9 cellular contexts compared by ENCODE assay signal in genomic region chrX:21975827-21976226, GRCh38. TPM values are rescaled to one million over a fixed set of nuclear protein-coding genes. Genes with fewer than 3 reads are reported as not detected.
DNase-seq lines count a peak whose midpoint lies in the region; ATAC-seq, FAIRE-seq and TF ChIP-seq lines count a peak whose summit lies in the region.
"Had no signal": no experiment of that assay in that cellular context is flagged by ENCODE, and none has a peak within 500 bp of the region (broad histone marks: within the 10 kb centered on the region; RNA-seq: fewer than 3 reads in every experiment).

No MANE protein-coding gene starts in this region.

- peaks cover 2% of the 10 kb centered on the region for H3K79me2 ChIP-seq in endothelial cell of umbilical vein (ENCODE audit: control insufficient read depth, insufficient read depth, low read length)

- no peaks in the 10 kb centered on the region for H4K20me1 ChIP-seq in endothelial cell of umbilical vein (replicated peaks; ENCODE audit: control insufficient read depth, extremely low read depth, insufficient read depth, low read length)

- POLR2A ChIA-PET in endothelial cell of umbilical vein (lab: Charles Lee), result no interaction called here

- DNase-seq in D721Med (ENCODE audit: insufficient read length, low spot score) (no peak), NCI-H2227 (lab: John Stamatoyannopoulos, UW; ENCODE audit: unreplicated experiment) (peak; percentile 14), endothelial cell of umbilical vein (ENCODE audit: low read depth, low spot score) (peak; percentile 61), non-pigmented ciliary epithelial cell (ENCODE audit: low read depth) (peak; percentile 43), foreskin melanocyte (no peak), NCI-H446 treated with DMSO at 0.1 percent for 48 hours (lab: John Stamatoyannopoulos, UW) (no peak), NCI-H146 treated with DMSO at 0.1 percent for 48 hours (lab: John Stamatoyannopoulos, UW; ENCODE audit: unreplicated experiment) (no peak)

- CTCF ChIA-PET in endothelial cell of umbilical vein (lab: Charles Lee), result interaction anchor here (0.5 to 5.8 kb wide), 18 partner anchors 9 to 1639 kb away, joined by 3 to 40 read pairs (median 4); partner anchors contain the start of gene MBTPS2

- H3K4me1 ChIP-seq in endothelial cell of umbilical vein (ENCODE audit: control insufficient read depth, extremely low read depth, insufficient read depth, low read length), result peaks cover 7% of the 10 kb centered on the region

- no peak overlapping the region for H3K27ac ChIP-seq in endothelial cell of umbilical vein (ENCODE audit: insufficient read depth, low read depth, low read length)

- TF ChIP-seq POLR2A in endothelial cell of umbilical vein (IDR thresholded peaks at IDR 0.05; ENCODE audit: low read depth, low read length), result no peak

- H3K9me3 ChIP-seq in endothelial cell of umbilical vein (replicated peaks; ENCODE audit: control insufficient read depth, insufficient read depth, low read length), result no peaks in the 10 kb centered on the region

- no peak overlapping the region for H3K4me2 ChIP-seq in endothelial cell of umbilical vein (ENCODE audit: insufficient read depth, low read length)

- no peaks in the 10 kb centered on the region for H3K9me1 ChIP-seq in endothelial cell of umbilical vein (replicated peaks; ENCODE audit: control insufficient read depth, extremely low read depth, insufficient read depth, low read length)

- no peak overlapping the region for H3K4me3 ChIP-seq in endothelial cell of umbilical vein (replicated peaks in 1 of 3; ENCODE audit: insufficient read depth in 1 of 3, low read depth in 1 of 3, low read length in 3 of 3)

- no peak overlapping the region for H3K9ac ChIP-seq in endothelial cell of umbilical vein (replicated peaks; ENCODE audit: extremely low read depth, insufficient read depth, low read length)

- H3K27me3 ChIP-seq in endothelial cell of umbilical vein (ENCODE audit: control insufficient read depth in 2 of 2, insufficient read depth in 2 of 2, low read length in 2 of 2), result no peaks in the 10 kb centered on the region

- no peak overlapping the region for H2AFZ ChIP-seq in endothelial cell of umbilical vein (ENCODE audit: low read depth, low read length)

- H3K36me3 ChIP-seq in endothelial cell of umbilical vein (ENCODE audit: control insufficient read depth in 2 of 2, extremely low read depth in 1 of 2, insufficient read depth in 2 of 2, low read length in 2 of 2), result peaks cover 0 to 5% of the 10 kb centered on the region in 2 experiments

- TF ChIP-seq CTCF in D721Med (IDR thresholded peaks at IDR 0.05; ENCODE audit: insufficient read depth, missing control alignments), result peak; percentile 26
- peak; percentile 8 to 21 for TF ChIP-seq CTCF in endothelial cell of umbilical vein (IDR thresholded peaks at IDR 0.05; ENCODE audit: extremely low read depth in 1 of 2, insufficient read depth in 1 of 2, low read depth in 1 of 2, low read length in 2 of 2)

- BruUV-seq in endothelial cell of umbilical vein (replicated peaks; lab: Mats Ljungman, UMichigan), result no TSS peak

- dilution Hi-C loops in endothelial cell of umbilical vein (cut with MboI; ENCODE audit: extremely low pct_ligation_motif_present, low sequenced_read_pairs), result no loop called here

- FAIRE-seq in D721Med (lab: Jason Lieb, UNC) (no peak), endothelial cell of umbilical vein (lab: Jason Lieb, UNC) (peak; percentile 54)
- FAIRE-seq: GM12892 had no signal

- ATAC-seq in HG03135 (IDR thresholded peaks at IDR 0.05; ENCODE audit: unreplicated experiment), result no peak

- intact Hi-C loops in endothelial cell of umbilical vein (cut with micrococcal nuclease), result loop anchor here (5.0 to 10.0 kb wide), 3 partner anchors 229 to 1449 kb away; partner anchors contain the start of gene CNKSR2

TF ChIP-seq in endothelial cell of umbilical vein, 7 proteins besides CTCF, POLR2A, EP300 and RAD21:
- TF ChIP-seq EZH2 (IDR thresholded peaks at IDR 0.05; ENCODE audit: borderline replicate concordance, low read depth, low read length, severe bottlenecking) (no peak), POLR2AphosphoS5 (IDR thresholded peaks at IDR 0.05; ENCODE audit: insufficient read depth, low read depth, low read length) (no peak), JUN (IDR thresholded peaks at IDR 0.05; ENCODE audit: borderline replicate concordance, insufficient read depth, insufficient read length, low read depth) (no peak), GATA2 (IDR thresholded peaks at IDR 0.05; ENCODE audit: insufficient read depth, insufficient read length, low read depth, low read length) (no peak), MAX (IDR thresholded peaks at IDR 0.05; ENCODE audit: insufficient read depth, insufficient read length) (no peak), MYC (IDR thresholded peaks at IDR 0.05; ENCODE audit: low read depth, low read length) (no peak), FOS (IDR thresholded peaks at IDR 0.05; ENCODE audit: borderline replicate concordance, insufficient read depth, low read length) (no peak)

RNA-seq across cellular contexts. Expression of gene SMS, which starts 35.3 kb away (rescaled TPM):
- 173 and 177 TPM in 2 replicates for total RNA-seq in endothelial cell of umbilical vein
- polyA plus RNA-seq in endothelial cell of umbilical vein, result 45.5 and 57.1 TPM in 2 replicates
- 91.1 and 95.9 TPM in 2 replicates for polyA plus RNA-seq in endothelial cell of umbilical vein (2011; cell fraction: cytosol; rRNA removed)
- 38.6 and 56.7 TPM in 2 replicates for polyA plus RNA-seq in endothelial cell of umbilical vein (2011; cell fraction: nucleus; rRNA removed)
- 171 and 211 TPM in 2 replicates for polyA plus RNA-seq in endothelial cell of umbilical vein (2012)
- polyA minus RNA-seq in endothelial cell of umbilical vein, result 41.3 and 48.6 TPM in 2 replicates
- polyA minus RNA-seq in endothelial cell of umbilical vein (2011; cell fraction: cytosol; rRNA and poly(A)+ RNA removed), result 167 TPM
- 20.0 and 22.6 TPM in 2 replicates for polyA minus RNA-seq in endothelial cell of umbilical vein (2011; cell fraction: nucleus; rRNA and poly(A)+ RNA removed)

RNA-seq across cellular contexts. Expression of gene PHEX, which starts 56.3 kb away (rescaled TPM):
- 0.44 TPM in 2 replicates for total RNA-seq in endothelial cell of umbilical vein
- polyA plus RNA-seq in endothelial cell of umbilical vein, result 0.07 and 0.10 TPM in 2 replicates
- polyA plus RNA-seq in endothelial cell of umbilical vein (2011; cell fraction: cytosol; rRNA removed), result 0.13 and 0.24 TPM in 2 replicates
- polyA plus RNA-seq in endothelial cell of umbilical vein (2011; cell fraction: nucleus; rRNA removed), result 0.67 and 0.97 TPM in 2 replicates
- polyA plus RNA-seq in endothelial cell of umbilical vein (2012), result 1.1 and 1.5 TPM in 2 replicates
- polyA minus RNA-seq in endothelial cell of umbilical vein, result 0.70 and 1.0 TPM in 2 replicates
- polyA minus RNA-seq in endothelial cell of umbilical vein (2011; cell fraction: cytosol; rRNA and poly(A)+ RNA removed), result not detected
- polyA minus RNA-seq in endothelial cell of umbilical vein (2011; cell fraction: nucleus; rRNA and poly(A)+ RNA removed), result 0.63 and 2.5 TPM in 2 replicates

Comparison
In these comparisons a context has a peak if more than half of its experiments do, and no peak if none do; other contexts are left out.
1. DNase-seq: peak in NCI-H2227 (single experiment), endothelial cell of umbilical vein (single experiment) and non-pigmented ciliary epithelial cell (single experiment); none in D721Med (single experiment), foreskin melanocyte (single experiment), NCI-H446 treated with DMSO at 0.1 percent for 48 hours (single experiment) and NCI-H146 treated with DMSO at 0.1 percent for 48 hours (single experiment).